17 cellular contexts compared by ENCODE assay signal in genomic region chr20:57897891-57898290, GRCh38.
A peak's percentile ranks its signal among the peaks of the same experiment; 100 is the strongest.
DNase-seq lines count a peak whose midpoint lies in the region; ATAC-seq and TF ChIP-seq lines count a peak whose summit lies in the region.
"Had no signal": no experiment of that assay in that cellular context is flagged by ENCODE, and none has a peak within 500 bp of the region (broad histone marks: within the 10 kb centered on the region; RNA-seq: fewer than 3 reads in every experiment).

No MANE protein-coding gene starts in this region.

- no peak overlapping the region for H3K27ac Mint-ChIP-seq in natural killer cell treated with Interleukin-12 subunit alpha and Interleukin-12 subunit beta and Interleukin-15 and Interleukin-18, amount 100 ng/mL, for 72 hours
- no peak overlapping the region for H3K27ac Mint-ChIP-seq in natural killer cell
- H3K27ac Mint-ChIP-seq: HFFc6 had no signal

- intact Hi-C loops in natural killer cell (cut with micrococcal nuclease), result no loop called here
- intact Hi-C loops in sciatic nerve (cut with DNase I), result no loop called here
- intact Hi-C loops in esophagus muscularis mucosa (cut with DNase I), result no loop called here

- no peaks in the 10 kb centered on the region for H3K9me3 Mint-ChIP-seq in natural killer cell treated with Interleukin-12 subunit alpha and Interleukin-12 subunit beta and Interleukin-15 and Interleukin-18, amount 100 ng/mL, for 72 hours
- no peaks in the 10 kb centered on the region for H3K9me3 Mint-ChIP-seq in natural killer cell
- H3K9me3 Mint-ChIP-seq: CD4-positive, alpha-beta memory T cell; HFFc6 had no signal

- peaks cover 14 to 33% of the 10 kb centered on the region in 2 donors for H3K27me3 Mint-ChIP-seq in natural killer cell treated with Interleukin-12 subunit alpha and Interleukin-12 subunit beta and Interleukin-15 and Interleukin-18, amount 100 ng/mL, for 72 hours
- H3K27me3 Mint-ChIP-seq in natural killer cell (ENCODE audit: low read depth in 2 of 2), result peaks cover 20 to 32% of the 10 kb centered on the region in 2 donors

- no peaks in the 10 kb centered on the region for H3K36me3 Mint-ChIP-seq in natural killer cell treated with Interleukin-12 subunit alpha and Interleukin-12 subunit beta and Interleukin-15 and Interleukin-18, amount 100 ng/mL, for 72 hours
- H3K36me3 Mint-ChIP-seq in natural killer cell, result no peaks in the 10 kb centered on the region
- H3K36me3 Mint-ChIP-seq: CD4-positive, alpha-beta memory T cell had no signal

- H3K27ac ChIP-seq in substantia nigra (ENCODE audit: low read depth, low read length, poor library complexity, severe bottlenecking), result no peak overlapping the region
- H3K27ac ChIP-seq in esophagus muscularis mucosa (replicated peaks in 1 of 4), result no peak overlapping the region

- TF ChIP-seq POLR2A in esophagus muscularis mucosa (IDR thresholded peaks at IDR 0.05; ENCODE audit: low read depth), result no peak

- H3K27me3 ChIP-seq in esophagus muscularis mucosa, result peaks cover 0 to 7% (median 0%) of the 10 kb centered on the region in 4 donors

- H3K4me1 Mint-ChIP-seq in natural killer cell treated with Interleukin-12 subunit alpha and Interleukin-12 subunit beta and Interleukin-15 and Interleukin-18, amount 100 ng/mL, for 72 hours (ENCODE audit: low read depth in 2 of 2), result peaks cover 6% of the 10 kb centered on the region in 2 donors
- H3K4me1 Mint-ChIP-seq in natural killer cell, result peaks cover 7% of the 10 kb centered on the region in 2 donors
- H3K4me1 Mint-ChIP-seq: CD4-positive, alpha-beta memory T cell had no signal

- peak; percentile 28 for DNase-seq in natural killer cell treated with Interleukin-12 subunit alpha and Interleukin-12 subunit beta and Interleukin-15 and Interleukin-18, amount 100 ng/mL, for 72 hours (ENCODE audit: low spot score)
- DNase-seq in natural killer cell (no peak), left lobe of liver (ENCODE audit: low spot score) (no peak), sciatic nerve (ENCODE audit: low spot score) (peak; percentile 36), substantia nigra (lab: John Stamatoyannopoulos, UW) (no peak), esophagus muscularis mucosa (ENCODE audit: extremely low spot score) (no peak)
- DNase-seq: C1 segment of cervical spinal cord; Calu3; CD4-positive, alpha-beta memory T cell; COR-L47; DMS53; DMS79 treated with DMSO at 0.1 percent for 48 hours; GF-D8; GOT3; HFFc6 had no signal

- no peak overlapping the region for H3K4me3 Mint-ChIP-seq in natural killer cell treated with Interleukin-12 subunit alpha and Interleukin-12 subunit beta and Interleukin-15 and Interleukin-18, amount 100 ng/mL, for 72 hours
- no peak overlapping the region for H3K4me3 Mint-ChIP-seq in natural killer cell
- H3K4me3 Mint-ChIP-seq: HFFc6 had no signal

- TF ChIP-seq CTCF in natural killer cell (IDR thresholded peaks at IDR 0.05) (no peak), esophagus muscularis mucosa (IDR thresholded peaks at IDR 0.05) (no peak)

- H3K4me1 ChIP-seq in esophagus muscularis mucosa, result no peaks in the 10 kb centered on the region
- H3K4me1 ChIP-seq: HAP-1 had no signal

- no peak for ATAC-seq in natural killer cell treated with Interleukin-12 subunit alpha and Interleukin-12 subunit beta and Interleukin-15 and Interleukin-18, amount 100 ng/mL, for 72 hours
- ATAC-seq in natural killer cell (no peak), left lobe of liver (peak; percentile 21), sciatic nerve (no peak), HG03025 (IDR thresholded peaks at IDR 0.05; ENCODE audit: low FRiP score, unreplicated experiment) (no peak)

- 89% methylated on average over 3 of the region's 4 CpGs for WGBS in esophagus muscularis mucosa

- no peak for TF ChIP-seq EP300 in esophagus muscularis mucosa (IDR thresholded peaks at IDR 0.05)

- no peaks in the 10 kb centered on the region for H3K36me3 ChIP-seq in esophagus muscularis mucosa
- H3K36me3 ChIP-seq: HAP-1 had no signal

- no peaks in the 10 kb centered on the region for H3K9me3 ChIP-seq in esophagus muscularis mucosa
- H3K9me3 ChIP-seq: HAP-1 had no signal

- no peak overlapping the region for H3K4me3 ChIP-seq in esophagus muscularis mucosa
- H3K4me3 ChIP-seq: HAP-1 had no signal

Comparison
In these comparisons a context has a peak if more than half of its experiments do, and no peak if none do; other contexts are left out.
1. DNase-seq: peak in natural killer cell treated with Interleukin-12 subunit alpha and Interleukin-12 subunit beta and Interleukin-15 and Interleukin-18, amount 100 ng/mL, for 72 hours (single experiment) and sciatic nerve (single experiment); none in natural killer cell (single experiment), left lobe of liver (single experiment), substantia nigra (0 of 49) and esophagus muscularis mucosa (single experiment).